ENCODE assay signal across 8 cellular contexts in the genomic region with DNA sequence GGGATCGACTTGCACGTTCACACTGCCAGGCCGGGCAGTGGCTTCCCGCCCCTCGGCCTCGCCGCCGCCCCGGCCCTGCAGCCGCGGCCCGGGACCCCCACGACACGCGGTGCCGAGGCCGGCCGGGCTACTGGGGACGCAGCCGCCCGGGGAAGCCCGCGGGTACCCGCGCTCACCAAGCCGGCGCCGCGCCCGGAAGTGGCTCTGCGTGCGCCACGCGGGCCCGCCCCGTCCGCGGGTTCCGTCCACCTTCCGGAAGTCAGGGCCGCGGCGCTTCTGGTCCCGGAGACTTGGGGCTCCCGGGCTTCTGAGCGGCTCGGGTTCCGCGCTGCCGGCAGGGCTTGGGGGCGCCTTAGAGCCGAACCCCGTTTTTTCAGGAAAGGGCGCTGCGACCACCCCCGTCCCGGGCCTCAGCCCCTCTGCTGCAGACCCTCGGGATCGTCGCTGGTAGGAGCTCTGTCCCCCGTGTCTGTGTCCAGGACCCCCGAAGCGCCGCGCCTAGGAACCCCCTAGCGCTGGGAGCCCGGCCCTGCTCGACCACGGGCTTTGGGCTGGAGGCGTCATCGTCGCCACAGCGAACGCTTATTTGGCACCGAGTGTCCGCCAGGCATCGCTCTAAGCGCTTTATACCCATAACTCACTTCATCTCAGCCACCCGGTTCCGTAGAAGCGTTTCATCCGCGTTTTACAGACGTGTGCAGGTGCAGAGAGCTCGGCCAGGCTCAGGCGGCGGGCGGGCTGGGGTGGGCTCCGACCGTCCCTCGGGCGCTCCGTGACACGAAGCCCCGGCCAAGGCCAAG. TPM values are rescaled to one million over a fixed set of nuclear protein-coding genes. Genes with fewer than 3 reads are reported as not detected.
A peak's percentile ranks its signal among the peaks of the same experiment; 100 is the strongest.
DNase-seq lines count a peak whose midpoint lies in the region; ATAC-seq and TF ChIP-seq lines count a peak whose summit lies in the region.

A gene with protein sequence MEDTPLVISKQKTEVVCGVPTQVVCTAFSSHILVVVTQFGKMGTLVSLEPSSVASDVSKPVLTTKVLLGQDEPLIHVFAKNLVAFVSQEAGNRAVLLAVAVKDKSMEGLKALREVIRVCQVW (minus strand): TSS at position 200 of the 800 bp plus-strand sequence. CDS start 693 bp downstream, outside the sequence.

- peaks cover 0 to 10% of the 10 kb centered on the region in 2 donors for H3K36me3 ChIP-seq in ascending aorta

- peaks cover 16% of the 10 kb centered on the region for H3K36me3 Mint-ChIP-seq in T-helper 2 cell treated with Interferon-gamma antibody and Interleukin-4, amounts not matched to agents 5 μg/mL and 100 μg/mL, for 36 hours (ENCODE audit: low read depth)

- peak within 1 kb of the TSS; percentile 86 to 87 for H3K27ac ChIP-seq in ascending aorta

- DNase-seq in NCI-H1694 treated with DMSO at 0.1 percent for 48 hours (lab: John Stamatoyannopoulos, UW): peak; percentile 74
- peak; percentile 89 for DNase-seq in T-helper 2 cell treated with Interferon-gamma antibody and Interleukin-4, amounts not matched to agents 5 μg/mL and 100 μg/mL, for 36 hours (ENCODE audit: low spot score)
- DNase-seq in ascending aorta (ENCODE audit: low spot score in 2 of 2): peak; percentile 46 to 94
- peak; percentile 94 for DNase-seq in hepatic stellate cell (ENCODE audit: low spot score)
- peak; percentile 94 for DNase-seq in retina
- DNase-seq in cortex of kidney (lab: John Stamatoyannopoulos, UW): no peak

- ATAC-seq in GM18498 (IDR thresholded peaks at IDR 0.05; ENCODE audit: unreplicated experiment) (peak; percentile 93), HG02884 (IDR thresholded peaks at IDR 0.05; ENCODE audit: unreplicated experiment) (peak; percentile 82)

- H3K27ac Mint-ChIP-seq in T-helper 2 cell treated with Interferon-gamma antibody and Interleukin-4, amounts not matched to agents 5 μg/mL and 100 μg/mL, for 36 hours: peak within 1 kb of the TSS; percentile 91

- peak; percentile 25 to 42 (median 35) for TF ChIP-seq CTCF in ascending aorta (IDR thresholded peaks at IDR 0.05)

- no peaks in the 10 kb centered on the region for H3K27me3 ChIP-seq in ascending aorta

- H3K4me3 Mint-ChIP-seq in T-helper 2 cell treated with Interferon-gamma antibody and Interleukin-4, amounts not matched to agents 5 μg/mL and 100 μg/mL, for 36 hours: peak within 1 kb of the TSS; percentile 88

- intact Hi-C loops in ascending aorta (cut with DNase I): loop anchor here (1.0 to 5.0 kb wide), 4 partner anchors 31 to 662 kb away; a partner anchor contains a TSS

- no peaks in the 10 kb centered on the region for H3K9me3 ChIP-seq in ascending aorta

- no peaks in the 10 kb centered on the region for H3K9me3 Mint-ChIP-seq in T-helper 2 cell treated with Interferon-gamma antibody and Interleukin-4, amounts not matched to agents 5 μg/mL and 100 μg/mL, for 36 hours

- H3K4me3 ChIP-seq in ascending aorta: peak within 1 kb of the TSS; percentile 83 to 91

- peaks cover 16% of the 10 kb centered on the region for H3K4me1 Mint-ChIP-seq in T-helper 2 cell treated with Interferon-gamma antibody and Interleukin-4, amounts not matched to agents 5 μg/mL and 100 μg/mL, for 36 hours (ENCODE audit: low read depth)

- peaks cover 8 to 14% of the 10 kb centered on the region in 2 donors for H3K4me1 ChIP-seq in ascending aorta

- no peaks in the 10 kb centered on the region for H3K27me3 Mint-ChIP-seq in T-helper 2 cell treated with Interferon-gamma antibody and Interleukin-4, amounts not matched to agents 5 μg/mL and 100 μg/mL, for 36 hours (ENCODE audit: low read depth)

RNA-seq across cellular contexts. Expression of the gene that starts here (rescaled TPM):
- 34.1 TPM for total RNA-seq in ascending aorta
